ENCODE assay signal across 28 cellular contexts in genomic region chrX:46917634-46918033, GRCh38.
"Had no signal": no experiment of that assay in that cellular context is flagged by ENCODE, and none has a peak within 500 bp of the region (broad histone marks: within the 10 kb centered on the region; RNA-seq: fewer than 3 reads in every experiment).

No MANE protein-coding gene starts in this region.

- ATAC-seq: esophagus mucosa; gastroesophageal sphincter; heart left ventricle; mucosa of descending colon; natural killer cell treated with Interleukin-12 subunit alpha and Interleukin-12 subunit beta and Interleukin-15 and Interleukin-18, amount 100 ng/mL, for 72 hours; sciatic nerve had no signal

- H2AFZ ChIP-seq: hepatocyte had no signal

- DNase-seq: dorsolateral prefrontal cortex; effector CD4-positive, alpha-beta T cell; endodermal cell; heart left ventricle; kidney; mesenchymal stem cell; mucosa of descending colon; naive B cell; nucleus accumbens; stimulated activated CD4-positive, alpha-beta T cell treated with anti-CD3 and anti-CD28 coated beads, Interleukin-12 subunit alpha, Interleukin-12 subunit beta, amount 100 ng/mL, for 4 hours; stimulated activated CD4-positive, alpha-beta T cell treated with anti-CD3 and anti-CD28 coated beads, Interleukin-1b, Interleukin-23, amount 100 ng/mL, for 48 hours; stimulated activated CD4-positive, alpha-beta T cell treated with anti-CD3 and anti-CD28 coated beads, Interleukin-4, amount 100 ng/mL, for 1 hour; stimulated activated CD8-positive, alpha-beta memory T cell treated with anti-CD3 and anti-CD28 coated beads, Interleukin-4, amount 100 ng/mL, for 48 hours; stimulated activated naive CD4-positive, alpha-beta T cell treated with Interleukin-2 at 50 U/mL for 16 hours; stomach; thyroid gland had no signal

- H3K36me3 ChIP-seq: gastroesophageal sphincter, heart left ventricle, prostate gland, right atrium auricular region, stomach, thyroid gland had no signal

- H3K4me2 ChIP-seq: hepatocyte, smooth muscle cell had no signal

- H3K4me1 ChIP-seq: prostate gland, right atrium auricular region, thyroid gland had no signal

- H3K4me3 Mint-ChIP-seq: endodermal cell; mesothelial cell of epicardium; naive B cell; natural killer cell treated with Interleukin-12 subunit alpha and Interleukin-12 subunit beta and Interleukin-15 and Interleukin-18, amount 100 ng/mL, for 72 hours; type B pancreatic cell had no signal

- H3K27me3 ChIP-seq: gastroesophageal sphincter, hepatocyte, right atrium auricular region, stomach, thyroid gland had no signal

- H3K4me3 ChIP-seq: dorsolateral prefrontal cortex, gastroesophageal sphincter, heart left ventricle, hepatocyte, lung, mucosa of descending colon, prostate gland, right atrium auricular region, smooth muscle cell, stomach, thyroid gland had no signal

- H3K27me3 Mint-ChIP-seq: naive B cell, type B pancreatic cell had no signal

- H3K27ac Mint-ChIP-seq: endodermal cell; mesothelial cell of epicardium; natural killer cell treated with Interleukin-12 subunit alpha and Interleukin-12 subunit beta and Interleukin-15 and Interleukin-18, amount 100 ng/mL, for 72 hours; type B pancreatic cell had no signal

- H3K36me3 Mint-ChIP-seq: natural killer cell treated with Interleukin-12 subunit alpha and Interleukin-12 subunit beta and Interleukin-15 and Interleukin-18, amount 100 ng/mL, for 72 hours had no signal

- H3K9me3 ChIP-seq: gastroesophageal sphincter, mucosa of descending colon, prostate gland, thyroid gland had no signal

- H3K27ac ChIP-seq: dorsolateral prefrontal cortex, epithelial cell of prostate, gastroesophageal sphincter, heart left ventricle, hepatocyte, prostate gland, right atrium auricular region, thyroid gland had no signal
